13 cellular contexts compared by ENCODE assay signal in the genomic region with DNA sequence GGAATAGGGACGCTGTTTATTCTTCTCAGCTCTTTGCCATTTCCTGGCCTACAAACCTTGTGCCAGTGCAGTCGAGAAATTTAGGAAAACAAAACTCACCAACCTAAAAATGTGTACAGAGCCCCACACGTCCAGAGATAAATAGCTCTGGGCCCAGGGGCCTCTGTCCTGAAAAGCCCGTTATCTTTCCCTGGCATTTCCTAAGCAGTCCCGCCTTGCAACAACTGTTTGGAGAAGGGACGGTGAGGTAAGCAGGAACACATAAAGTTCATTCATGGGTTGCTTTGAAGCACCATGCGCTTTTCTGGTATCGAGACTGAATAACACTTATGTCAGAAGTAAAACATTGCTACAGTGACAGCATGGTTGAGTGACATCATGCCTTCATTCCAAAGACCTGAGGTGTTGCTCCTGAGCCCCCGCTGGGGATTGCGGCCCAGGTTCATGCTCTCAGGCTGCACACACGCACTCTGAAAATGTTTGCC.
DNase-seq lines count a peak whose midpoint lies in the region; ATAC-seq and TF ChIP-seq lines count a peak whose summit lies in the region.
"Had no signal": no experiment of that assay in that cellular context is flagged by ENCODE, and none has a peak within 500 bp of the region (broad histone marks: within the 10 kb centered on the region; RNA-seq: fewer than 3 reads in every experiment).

No MANE protein-coding gene starts in this region.

- DNase-seq in AG10803 (ENCODE audit: low read depth) = peak; percentile 17
- DNase-seq in amniotic epithelial cell (ENCODE audit: low read depth) = peak; percentile 88
- no peak for DNase-seq in Right ventricle myocardium superior
- no peak for DNase-seq in progenitor cell of endocrine pancreas (ENCODE audit: low spot score, unreplicated experiment)
- DNase-seq in NCI-H2081 treated with DMSO at 0.1 percent for 48 hours (lab: John Stamatoyannopoulos, UW) = no peak
- no peak for DNase-seq in retina
- no peak for DNase-seq in sigmoid colon
- DNase-seq: NCI-H1048; stimulated activated CD4-positive, alpha-beta T cell treated with anti-CD3 and anti-CD28 coated beads, Interleukin-1b, Interleukin-23, amount 100 ng/mL, for 48 hours had no signal

- TF ChIP-seq EP300 in sigmoid colon (IDR thresholded peaks at IDR 0.05) = no peak

- H3K4me3 ChIP-seq in AG10803 (ENCODE audit: low read length) = no peak overlapping the region
- no peak overlapping the region for H3K4me3 ChIP-seq in sigmoid colon
- H3K4me3 ChIP-seq: cardiac muscle cell, GM23338 had no signal

- TF ChIP-seq POLR2A in sigmoid colon (IDR thresholded peaks at IDR 0.05) = no peak

- peaks cover 19% of the 10 kb centered on the region for H3K4me1 Mint-ChIP-seq in progenitor cell of endocrine pancreas (ENCODE audit: low read depth)

- H3K27ac ChIP-seq in sigmoid colon = peak overlapping the region in 1 of 4 donors; percentile 59
- H3K27ac ChIP-seq: cardiac muscle cell had no signal

- WGBS in sigmoid colon, 2 donors = 66 to 71% methylated on average over 11 of the region's 11 CpGs

- ATAC-seq in Right ventricle myocardium superior (ENCODE audit: poor library complexity) = peak; percentile 51
- ATAC-seq in HG03175 (IDR thresholded peaks at IDR 0.05; ENCODE audit: unreplicated experiment) = no peak

- peaks cover 5% of the 10 kb centered on the region for H3K36me3 Mint-ChIP-seq in progenitor cell of endocrine pancreas (ENCODE audit: insufficient read depth)

- peak overlapping the region; percentile 84 for H3K27ac Mint-ChIP-seq in progenitor cell of endocrine pancreas
- H3K27ac Mint-ChIP-seq: GM23338; stimulated activated naive CD8-positive, alpha-beta T cell treated with anti-CD3 and anti-CD28 coated beads, Interleukin-15, Interleukin-2, amounts not matched to agents 100 ng/mL and 50 ng/mL, for 24 hours had no signal

- no peaks in the 10 kb centered on the region for H3K27me3 ChIP-seq in sigmoid colon
- H3K27me3 ChIP-seq: cardiac muscle cell had no signal

- intact Hi-C loops in Right ventricle myocardium superior (cut with DNase I) = no loop called here
- intact Hi-C loops in sigmoid colon (cut with DNase I) = no loop called here

- H3K9me3 Mint-ChIP-seq in progenitor cell of endocrine pancreas (ENCODE audit: low read depth) = peaks cover 13% of the 10 kb centered on the region

- no peaks in the 10 kb centered on the region for H3K36me3 ChIP-seq in sigmoid colon
- H3K36me3 ChIP-seq: cardiac muscle cell had no signal

- TF ChIP-seq CTCF in AG10803 (conservative IDR thresholded peaks at IDR 0.05; ENCODE audit: low read length) (no peak), progenitor cell of endocrine pancreas (IDR thresholded peaks at IDR 0.05; ENCODE audit: unreplicated experiment) (no peak), sigmoid colon (IDR thresholded peaks at IDR 0.05) (no peak)

- H3K27me3 Mint-ChIP-seq in progenitor cell of endocrine pancreas = peaks cover 7% of the 10 kb centered on the region
- H3K27me3 Mint-ChIP-seq: stimulated activated naive CD8-positive, alpha-beta T cell treated with anti-CD3 and anti-CD28 coated beads, Interleukin-15, Interleukin-2, amounts not matched to agents 100 ng/mL and 50 ng/mL, for 24 hours had no signal

- no peaks in the 10 kb centered on the region for H3K9me3 ChIP-seq in sigmoid colon

- no peak overlapping the region for H3K4me3 Mint-ChIP-seq in progenitor cell of endocrine pancreas (ENCODE audit: low read depth)
- H3K4me3 Mint-ChIP-seq: GM23338; stimulated activated naive CD8-positive, alpha-beta T cell treated with anti-CD3 and anti-CD28 coated beads, Interleukin-15, Interleukin-2, amounts not matched to agents 100 ng/mL and 50 ng/mL, for 24 hours had no signal

- no peaks in the 10 kb centered on the region for H3K4me1 ChIP-seq in sigmoid colon

Comparison
In these comparisons a context has a peak if more than half of its experiments do, and no peak if none do; other contexts are left out.
1. DNase-seq: peak in AG10803 (single experiment) and amniotic epithelial cell (single experiment); none in Right ventricle myocardium superior (single experiment), progenitor cell of endocrine pancreas (single experiment), NCI-H2081 treated with DMSO at 0.1 percent for 48 hours (single experiment), retina (single experiment) and sigmoid colon (single experiment).